ENCODE assay signal across 1 cellular context in genomic region chr22:23138584-23139469, GRCh38.
A peak's percentile ranks its signal among the peaks of the same experiment; 100 is the strongest.
TF ChIP-seq lines count a peak whose summit lies in the region.

No MANE protein-coding gene starts in this region.

TF ChIP-seq in GM12878, 131 proteins besides CTCF, POLR2A, EP300 and RAD21:
- TF ChIP-seq FOXK2 (IDR thresholded peaks at IDR 0.05) = no peak
- TF ChIP-seq DPF2 (IDR thresholded peaks at IDR 0.05) = no peak
- no peak for TF ChIP-seq RFX5 (IDR thresholded peaks at IDR 0.05; ENCODE audit: low read depth, low read length)
- TF ChIP-seq NR2C1 (IDR thresholded peaks at IDR 0.05) = peak; percentile 56
- no peak for TF ChIP-seq E4F1 (IDR thresholded peaks at IDR 0.05; ENCODE audit: borderline replicate concordance, partially characterized antibody)
- TF ChIP-seq SMAD5 (IDR thresholded peaks at IDR 0.05; ENCODE audit: low read depth) = no peak
- peak; percentile 75 for TF ChIP-seq NR2F1 (conservative IDR thresholded peaks at IDR 0.05)
- no peak for TF ChIP-seq ESRRA (IDR thresholded peaks at IDR 0.05; ENCODE audit: low read length)
- TF ChIP-seq SPI1 (IDR thresholded peaks at IDR 0.05; ENCODE audit: borderline replicate concordance, insufficient read depth, low read depth, low read length) = 0 out of 2 replicates have a peak, but pooled peaks have one; percentile 5
